ENCODE assay signal across 24 cellular contexts in genomic region chr2:241381872-241382271, GRCh38.
"Had no signal": no experiment of that assay in that cellular context is flagged by ENCODE, and none has a peak within 500 bp of the region (broad histone marks: within the 10 kb centered on the region; RNA-seq: fewer than 3 reads in every experiment).

No MANE protein-coding gene starts in this region.

- H3K27me3 Mint-ChIP-seq: activated CD4-positive, alpha-beta memory T cell treated with anti-CD3 and anti-CD28 coated beads, Interleukin-2, amount 10 ng/mL, durations not matched to agents 7 days and 5 days; activated CD4-positive, alpha-beta T cell treated with anti-CD3 and anti-CD28 coated beads, Interleukin-2, amount 10 ng/mL, durations not matched to agents 24 days and 14 days; activated naive CD8-positive, alpha-beta T cell treated with anti-CD3 and anti-CD28 coated beads, Interleukin-2, amount 10 ng/mL, durations not matched to agents 7 days and 5 days; memory B cell; natural killer cell treated with Interleukin-12 subunit alpha and Interleukin-12 subunit beta and Interleukin-15 and Interleukin-18, amount 100 ng/mL, for 72 hours; stimulated activated naive CD8-positive, alpha-beta T cell treated with anti-CD3 and anti-CD28 coated beads, Interleukin-15, Interleukin-2, amounts not matched to agents 100 ng/mL and 50 ng/mL, for 24 hours had no signal

- DNase-seq: activated CD4-positive, alpha-beta memory T cell treated with anti-CD3 and anti-CD28 coated beads, Interleukin-2, amount 10 ng/mL, durations not matched to agents 7 days and 5 days; activated CD4-positive, alpha-beta T cell treated with anti-CD3 and anti-CD28 coated beads, Interleukin-2, amount 10 ng/mL, durations not matched to agents 24 days and 14 days; activated effector memory CD4-positive, alpha-beta T cell treated with Interleukin-2 at 50 U/mL for 16 hours; activated naive CD4-positive, alpha-beta T cell treated with anti-CD3 and anti-CD28 coated beads for 36 hours; activated naive CD8-positive, alpha-beta T cell treated with anti-CD3 and anti-CD28 coated beads, Interleukin-2, amount 10 ng/mL, durations not matched to agents 7 days and 5 days; activated T-cell treated with anti-CD3 and anti-CD28 coated beads, Interleukin-2, amount 50 U/mL, for 72 hours; amniotic stem cell; esophagus squamous epithelium; head of caudate nucleus; left colon; nucleus accumbens; retina; spleen; stimulated activated CD4-positive, alpha-beta T cell treated with anti-CD3 and anti-CD28 coated beads, Interleukin-4, amount 100 ng/mL, for 24 hours; substantia nigra; T-helper 9 cell had no signal

- H3K4me3 Mint-ChIP-seq: activated CD4-positive, alpha-beta memory T cell treated with anti-CD3 and anti-CD28 coated beads, Interleukin-2, amount 10 ng/mL, durations not matched to agents 7 days and 5 days; activated CD4-positive, alpha-beta T cell treated with anti-CD3 and anti-CD28 coated beads, Interleukin-2, amount 10 ng/mL, durations not matched to agents 24 days and 14 days; activated naive CD4-positive, alpha-beta T cell treated with anti-CD3 and anti-CD28 coated beads for 36 hours; activated naive CD8-positive, alpha-beta T cell treated with anti-CD3 and anti-CD28 coated beads, Interleukin-2, amount 10 ng/mL, durations not matched to agents 7 days and 5 days; activated T-cell treated with anti-CD3 and anti-CD28 coated beads, Interleukin-2, amount 50 U/mL, for 72 hours; memory B cell; natural killer cell treated with Interleukin-12 subunit alpha and Interleukin-12 subunit beta and Interleukin-15 and Interleukin-18, amount 100 ng/mL, for 72 hours; stimulated activated naive CD8-positive, alpha-beta T cell treated with anti-CD3 and anti-CD28 coated beads, Interleukin-15, Interleukin-2, amounts not matched to agents 100 ng/mL and 50 ng/mL, for 24 hours had no signal

- H3K27ac Mint-ChIP-seq: activated CD4-positive, alpha-beta memory T cell treated with anti-CD3 and anti-CD28 coated beads, Interleukin-2, amount 10 ng/mL, durations not matched to agents 7 days and 5 days; activated CD4-positive, alpha-beta T cell treated with anti-CD3 and anti-CD28 coated beads, Interleukin-2, amount 10 ng/mL, durations not matched to agents 24 days and 14 days; activated naive CD4-positive, alpha-beta T cell treated with anti-CD3 and anti-CD28 coated beads for 36 hours; activated naive CD8-positive, alpha-beta T cell treated with anti-CD3 and anti-CD28 coated beads, Interleukin-2, amount 10 ng/mL, durations not matched to agents 7 days and 5 days; activated T-cell treated with anti-CD3 and anti-CD28 coated beads, Interleukin-2, amount 50 U/mL, for 72 hours; natural killer cell treated with Interleukin-12 subunit alpha and Interleukin-12 subunit beta and Interleukin-15 and Interleukin-18, amount 100 ng/mL, for 72 hours; stimulated activated naive CD8-positive, alpha-beta T cell treated with anti-CD3 and anti-CD28 coated beads, Interleukin-15, Interleukin-2, amounts not matched to agents 100 ng/mL and 50 ng/mL, for 24 hours had no signal

- H3K27ac ChIP-seq: cardiac muscle cell, esophagus squamous epithelium, gastroesophageal sphincter, VCaP had no signal

- H3K9me3 ChIP-seq: esophagus squamous epithelium, gastroesophageal sphincter, spleen, tibial nerve had no signal

- H3K27me3 ChIP-seq: cardiac muscle cell, esophagus squamous epithelium, gastroesophageal sphincter, spleen, tibial nerve had no signal

- H3K36me3 ChIP-seq: cardiac muscle cell had no signal

- H3K9me3 Mint-ChIP-seq: activated CD4-positive, alpha-beta memory T cell treated with anti-CD3 and anti-CD28 coated beads, Interleukin-2, amount 10 ng/mL, durations not matched to agents 7 days and 5 days; activated CD4-positive, alpha-beta T cell treated with anti-CD3 and anti-CD28 coated beads, Interleukin-2, amount 10 ng/mL, durations not matched to agents 24 days and 14 days; activated naive CD4-positive, alpha-beta T cell treated with anti-CD3 and anti-CD28 coated beads for 36 hours; activated naive CD8-positive, alpha-beta T cell treated with anti-CD3 and anti-CD28 coated beads, Interleukin-2, amount 10 ng/mL, durations not matched to agents 7 days and 5 days; activated T-cell treated with anti-CD3 and anti-CD28 coated beads, Interleukin-2, amount 50 U/mL, for 72 hours; memory B cell; natural killer cell treated with Interleukin-12 subunit alpha and Interleukin-12 subunit beta and Interleukin-15 and Interleukin-18, amount 100 ng/mL, for 72 hours; stimulated activated naive CD8-positive, alpha-beta T cell treated with anti-CD3 and anti-CD28 coated beads, Interleukin-15, Interleukin-2, amounts not matched to agents 100 ng/mL and 50 ng/mL, for 24 hours had no signal

- FAIRE-seq: keratinocyte had no signal

- H3K4me3 ChIP-seq: cardiac muscle cell, esophagus squamous epithelium, gastroesophageal sphincter, spleen, tibial nerve had no signal
